Comparison of ENCODE assay signal across 25 cellular contexts in the genomic region with DNA sequence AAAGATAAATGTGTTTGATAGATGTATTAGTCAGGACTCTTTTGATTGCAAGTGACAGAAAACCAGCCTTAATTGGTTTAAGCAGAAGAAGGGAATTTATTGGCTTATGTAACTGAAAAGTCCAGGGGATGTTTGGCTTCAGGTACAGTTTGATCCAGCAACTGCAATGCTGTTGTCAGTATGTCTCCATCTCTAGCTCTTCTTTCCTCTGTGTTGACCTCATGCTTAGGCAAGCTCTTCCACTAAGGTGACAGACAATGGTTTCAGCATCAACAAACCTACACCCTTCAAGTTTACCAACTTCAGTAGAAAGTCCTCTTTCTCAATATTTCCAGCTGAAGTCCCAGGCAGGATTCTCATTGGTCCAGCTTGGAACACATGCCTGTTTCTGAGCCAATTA.
"Had no signal": no experiment of that assay in that cellular context is flagged by ENCODE, and none has a peak within 500 bp of the region (broad histone marks: within the 10 kb centered on the region; RNA-seq: fewer than 3 reads in every experiment).

No MANE protein-coding gene starts in this region.

- H3K4me3 ChIP-seq: coronary artery, dorsolateral prefrontal cortex, heart left ventricle had no signal

- H3K36me3 ChIP-seq: brain microvascular endothelial cell, heart left ventricle had no signal

- H3K27me3 ChIP-seq: brain microvascular endothelial cell, dorsolateral prefrontal cortex, heart left ventricle had no signal

- H3K27ac ChIP-seq: brain microvascular endothelial cell, coronary artery, dorsolateral prefrontal cortex, heart left ventricle had no signal

- ATAC-seq: activated CD8-positive, alpha-beta T cell treated with anti-CD3 and anti-CD28 coated beads for 36 hours; esophagus mucosa; heart left ventricle had no signal

- DNase-seq: activated CD4-positive, alpha-beta T cell treated with anti-CD3 and anti-CD28 coated beads for 48 hours; activated CD4-positive, alpha-beta T cell treated with anti-CD3 and anti-CD28 coated beads, Interleukin-2, amount 50 U/mL, for 1 hour; activated CD4-positive, alpha-beta T cell treated with anti-CD3 and anti-CD28 coated beads, Interleukin-2, amount 50 U/mL, for 48 hours; activated CD4-positive, CD25-positive, alpha-beta regulatory T cell; activated CD8-positive, alpha-beta memory T cell treated with anti-CD3 and anti-CD28 coated beads for 24 hours; activated CD8-positive, alpha-beta T cell treated with anti-CD3 and anti-CD28 coated beads for 36 hours; activated effector memory CD4-positive, alpha-beta T cell treated with anti-CD3 and anti-CD28 coated beads, Interleukin-2, amount 50 U/mL, for 16 hours; activated naive CD4-positive, alpha-beta T cell treated with anti-CD3 and anti-CD28 coated beads, Interleukin-2, amount 10 ng/mL, durations not matched to agents 7 days and 5 days; activated T-cell treated with anti-CD3 and anti-CD28 coated beads, Interleukin-2, amount 50 U/mL, for 1 hour; activated T-cell treated with anti-CD3 and anti-CD28 coated beads, Interleukin-2, amount 50 U/mL, for 48 hours; amniotic stem cell; anterior cingulate cortex; brain microvascular endothelial cell; effector memory CD4-positive, alpha-beta T cell; endodermal cell; foreskin fibroblast; glutamatergic neuron; heart left ventricle; T-helper 2 cell had no signal

- FAIRE-seq: astrocyte, bronchial epithelial cell, frontal cortex had no signal
